8 cellular contexts compared by ENCODE assay signal in genomic region chr3:142027295-142027694, GRCh38.
DNase-seq lines count a peak whose midpoint lies in the region; ATAC-seq, FAIRE-seq and TF ChIP-seq lines count a peak whose summit lies in the region.

No MANE protein-coding gene starts in this region.

- no peaks in the 10 kb centered on the region for H3K9me3 ChIP-seq in endodermal cell (ENCODE audit: control insufficient read depth, low read length)
- no peaks in the 10 kb centered on the region for H3K9me3 ChIP-seq in pancreas

- H3K9ac ChIP-seq in endodermal cell (ENCODE audit: extremely low read depth, low read length, poor library complexity, severe bottlenecking): peak overlapping the region; percentile 64

- H3K27ac Mint-ChIP-seq in endodermal cell: no peak overlapping the region

- DNase-seq in GM06990 (ENCODE audit: extremely low read depth, insufficient read length): no peak
- DNase-seq in NB4 (ENCODE audit: low read depth): peak; percentile 20
- no peak for DNase-seq in endodermal cell
- no peak for DNase-seq in pancreas
- DNase-seq in GM19240 (ENCODE audit: insufficient read length, low spot score): no peak
- DNase-seq in ureter (ENCODE audit: low spot score): no peak
- DNase-seq in amniotic stem cell (lab: John Stamatoyannopoulos, UW): no peak
- no peak for DNase-seq in stimulated activated CD8-positive, alpha-beta memory T cell treated with anti-CD3 and anti-CD28 coated beads, Interleukin-4, amount 100 ng/mL, for 48 hours

- H3K27me3 ChIP-seq in GM06990 (replicated peaks; ENCODE audit: control insufficient read depth, insufficient read depth, low read length) (no peaks in the 10 kb centered on the region), endodermal cell (ENCODE audit: control insufficient read depth, insufficient read depth, low read length, poor library complexity, severe bottlenecking) (no peaks in the 10 kb centered on the region), pancreas (no peaks in the 10 kb centered on the region)

- H3K27ac ChIP-seq in endodermal cell (ENCODE audit: low read depth, low read length) (peak overlapping the region; percentile 97), pancreas (no peak overlapping the region)

- H3K4me1 ChIP-seq in endodermal cell (ENCODE audit: control insufficient read depth, insufficient read depth, low read length): no peaks in the 10 kb centered on the region
- peaks cover 0 to 13% (median 0%) of the 10 kb centered on the region in 3 donors for H3K4me1 ChIP-seq in pancreas

- H3K4me3 ChIP-seq in GM06990 (replicated peaks; ENCODE audit: low read depth, low read length) (peak overlapping the region; percentile 61), NB4 (ENCODE audit: low read depth, low read length) (peak overlapping the region; percentile 68), endodermal cell (ENCODE audit: low read length) (peak overlapping the region; percentile 87), pancreas (peak overlapping the region in 3 of 4 donors; percentile 13 to 46 (median 39))

- peak; percentile 68 for FAIRE-seq in pancreas (lab: Jason Lieb, UNC)

- peaks cover 12% of the 10 kb centered on the region for H3K4me1 Mint-ChIP-seq in endodermal cell

- no peaks in the 10 kb centered on the region for H3K27me3 Mint-ChIP-seq in endodermal cell (ENCODE audit: insufficient read depth)

- TF ChIP-seq CTCF in GM06990 (IDR thresholded peaks at IDR 0.05; ENCODE audit: insufficient read depth, low read length, poor library complexity, severe bottlenecking): no peak
- TF ChIP-seq CTCF in NB4 (IDR thresholded peaks at IDR 0.05; ENCODE audit: low read depth, low read length): no peak
- TF ChIP-seq CTCF in endodermal cell (conservative IDR thresholded peaks at IDR 0.05): no peak
- TF ChIP-seq CTCF in pancreas (IDR thresholded peaks at IDR 0.05): no peak

- H3K9me3 Mint-ChIP-seq in endodermal cell: no peaks in the 10 kb centered on the region

- no peaks in the 10 kb centered on the region for H3K36me3 ChIP-seq in GM06990 (ENCODE audit: control insufficient read depth, insufficient read depth, low read length)
- H3K36me3 ChIP-seq in endodermal cell (ENCODE audit: control insufficient read depth, insufficient read depth, low read length): no peaks in the 10 kb centered on the region
- H3K36me3 ChIP-seq in pancreas: no peaks in the 10 kb centered on the region

- TF ChIP-seq POLR2A in NB4 (IDR thresholded peaks at IDR 0.05; ENCODE audit: extremely low read depth, insufficient read length): no peak

- H3K36me3 Mint-ChIP-seq in endodermal cell (ENCODE audit: low read depth): peaks cover 8% of the 10 kb centered on the region

- ATAC-seq in pancreas: peak in 2 of 4 donors; percentile 38 to 57

- intact Hi-C loops in pancreas (cut with DNase I): no loop called here

- 20% methylated on average over 1 of the region's 3 CpGs; no CpG with 5 or more reads in 1 of the 2 experiments for WGBS in endodermal cell (ENCODE audit: insufficient coverage in 1 of 2, insufficient read length in 1 of 2), 2 experiments
- 8 to 14% methylated on average over 3 of the region's 3 CpGs for WGBS in pancreas, 2 donors

- peak overlapping the region; percentile 69 for H3K4me3 Mint-ChIP-seq in endodermal cell
